ENCODE assay signal across 9 cellular contexts in the genomic region with DNA sequence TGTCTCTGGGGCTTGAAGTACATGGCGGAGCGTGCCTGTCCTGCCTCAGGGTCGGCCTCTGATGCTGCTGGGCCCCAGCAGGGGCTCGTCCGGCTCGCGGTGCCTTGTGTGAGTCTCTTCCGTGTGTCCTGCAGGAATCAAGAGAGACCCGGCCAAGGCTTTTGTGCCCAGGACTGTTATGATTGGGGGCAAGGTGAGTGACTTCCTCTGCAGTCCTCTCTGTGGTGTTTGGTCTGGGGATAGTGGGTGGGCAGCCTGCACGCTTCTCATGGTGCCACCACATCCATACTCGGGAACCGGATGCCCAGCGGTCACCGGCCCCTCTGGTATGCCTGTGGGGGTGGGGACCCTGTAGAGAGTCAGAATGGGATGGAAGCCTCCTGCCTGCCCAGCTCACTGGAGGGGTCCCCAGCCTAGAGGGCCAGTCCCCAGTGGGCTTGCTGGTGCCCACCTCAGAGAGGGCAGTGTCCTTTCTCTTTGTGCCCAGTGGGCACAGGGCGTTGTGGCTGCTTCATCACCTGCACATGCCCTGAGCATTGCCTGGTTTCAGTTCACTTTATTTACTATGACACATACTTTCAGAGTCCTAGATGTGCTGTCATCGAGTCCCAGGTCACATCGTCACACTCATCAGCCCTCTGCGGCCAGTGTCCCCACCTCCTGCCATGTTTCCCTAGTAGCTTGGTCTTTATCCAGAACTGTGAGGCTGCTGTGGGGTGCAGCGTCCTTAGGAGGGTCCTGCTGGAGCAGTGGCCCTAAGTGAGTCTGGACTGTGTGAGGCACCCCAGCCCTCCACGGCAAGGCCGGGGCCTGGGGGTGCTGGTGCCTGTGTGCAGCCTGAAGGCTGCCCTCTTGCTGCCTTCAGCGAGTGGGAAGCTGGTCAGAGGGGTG. TPM values are rescaled to one million over a fixed set of nuclear protein-coding genes. Genes with fewer than 3 reads are reported as not detected.
DNase-seq lines count a peak whose midpoint lies in the region; ATAC-seq and TF ChIP-seq lines count a peak whose summit lies in the region.
"Had no signal": no experiment of that assay in that cellular context is flagged by ENCODE, and none has a peak within 500 bp of the region (broad histone marks: within the 10 kb centered on the region; RNA-seq: fewer than 3 reads in every experiment).

No MANE protein-coding gene starts in this region.

- TF ChIP-seq CTCF in GM13977 (IDR thresholded peaks at IDR 0.05; ENCODE audit: extremely low read depth, insufficient read depth, missing control alignments) (no peak), omental fat pad (IDR thresholded peaks at IDR 0.05) (no peak)

- in situ Hi-C loops in GM13977 (cut with MboI; ENCODE audit: low pct_unique_long_range_greater_than_20kb, low sequenced_read_pairs, unreplicated experiment), result no loop called here

- DNase-seq in GM13977 (ENCODE audit: low spot score), result peak; percentile 78
- peak; percentile 70 for DNase-seq in cardiac septum (ENCODE audit: low spot score)
- no peak for DNase-seq in pons (ENCODE audit: low spot score)
- DNase-seq in amygdala (lab: John Stamatoyannopoulos, UW), result no peak
- no peak for DNase-seq in foreskin melanocyte
- no peak for DNase-seq in omental fat pad (ENCODE audit: low spot score)
- DNase-seq: SW 1271 had no signal

- ATAC-seq in GM19463 (IDR thresholded peaks at IDR 0.05; ENCODE audit: unreplicated experiment), result peak; percentile 99
- ATAC-seq in HG03139 (IDR thresholded peaks at IDR 0.05; ENCODE audit: unreplicated experiment), result peak; percentile 84
- no peak for ATAC-seq in omental fat pad (ENCODE audit: low FRiP score)

- intact Hi-C loops in cardiac septum (cut with DNase I), result no loop called here

RNA-seq across cellular contexts. Expression of gene PYGB, which starts 40.7 kb away (rescaled TPM):
- total RNA-seq in cardiac septum, result 386 TPM
- total RNA-seq in omental fat pad, result 10 to 100 TPM; 63.7 to 94.6 (median 82.4) TPM

Comparison
In these comparisons a context has a peak if more than half of its experiments do, and no peak if none do; other contexts are left out.
1. DNase-seq: peak in GM13977 (single experiment) and cardiac septum (single experiment); none in pons (single experiment), amygdala (0 of 56), foreskin melanocyte (single experiment) and omental fat pad (single experiment).